ENCODE assay signal across 9 cellular contexts in genomic region chr5:158456756-158457155, GRCh38.
A peak's percentile ranks its signal among the peaks of the same experiment; 100 is the strongest.
DNase-seq lines count a peak whose midpoint lies in the region; ATAC-seq lines count a peak whose summit lies in the region.
"Had no signal": no experiment of that assay in that cellular context is flagged by ENCODE, and none has a peak within 500 bp of the region (broad histone marks: within the 10 kb centered on the region; RNA-seq: fewer than 3 reads in every experiment).

No MANE protein-coding gene starts in this region.

- H3K9me3 Mint-ChIP-seq in activated naive CD8-positive, alpha-beta T cell treated with anti-CD3 and anti-CD28 coated beads, Interleukin-2, amount 50 U/mL, for 24 hours: no peaks in the 10 kb centered on the region

- no peaks in the 10 kb centered on the region for H3K36me3 Mint-ChIP-seq in activated naive CD8-positive, alpha-beta T cell treated with anti-CD3 and anti-CD28 coated beads, Interleukin-2, amount 50 U/mL, for 24 hours (ENCODE audit: low read depth)

- in situ Hi-C loops in Caki2 (cut with HindIII; ENCODE audit: low pct_unique_long_range_greater_than_20kb, low sequenced_read_pairs) (no loop called here), KBM-7 (cut with MboI; ENCODE audit: low pct_unique_long_range_greater_than_20kb, low sequenced_read_pairs) (no loop called here)

- H3K27ac Mint-ChIP-seq in activated naive CD8-positive, alpha-beta T cell treated with anti-CD3 and anti-CD28 coated beads, Interleukin-2, amount 50 U/mL, for 24 hours: no peak overlapping the region

- ATAC-seq in activated naive CD8-positive, alpha-beta T cell treated with anti-CD3 and anti-CD28 coated beads, Interleukin-2, amount 50 U/mL, for 24 hours: peak; percentile 52

- no peak overlapping the region for H3K4me3 Mint-ChIP-seq in activated naive CD8-positive, alpha-beta T cell treated with anti-CD3 and anti-CD28 coated beads, Interleukin-2, amount 50 U/mL, for 24 hours

- peak; percentile 47 for DNase-seq in Caki2 (ENCODE audit: low read depth)
- peak; percentile 95 for DNase-seq in HCEC 1CT
- DNase-seq in activated naive CD8-positive, alpha-beta T cell treated with anti-CD3 and anti-CD28 coated beads, Interleukin-2, amount 50 U/mL, for 24 hours: no peak
- peak; percentile 41 for DNase-seq in left kidney (ENCODE audit: low read depth, low spot score)
- no peak for DNase-seq in RPMI8226
- DNase-seq in stimulated activated CD4-positive, alpha-beta T cell treated with anti-CD3 and anti-CD28 coated beads, Interleukin-12 subunit alpha, Interleukin-12 subunit beta, amount 100 ng/mL, for 4 hours: no peak
- no peak for DNase-seq in KBM-7
- no peak for DNase-seq in activated T-cell treated with anti-CD3 and anti-CD28 coated beads, Interleukin-2, amount 50 U/mL, for 1 hour
- DNase-seq: uterus had no signal

- H3K4me1 Mint-ChIP-seq in activated naive CD8-positive, alpha-beta T cell treated with anti-CD3 and anti-CD28 coated beads, Interleukin-2, amount 50 U/mL, for 24 hours: peaks cover 4% of the 10 kb centered on the region

- H3K27me3 Mint-ChIP-seq in activated naive CD8-positive, alpha-beta T cell treated with anti-CD3 and anti-CD28 coated beads, Interleukin-2, amount 50 U/mL, for 24 hours: no peaks in the 10 kb centered on the region

Comparison
In these comparisons a context has a peak if more than half of its experiments do, and no peak if none do; other contexts are left out.
1. DNase-seq: peak in Caki2 (single experiment), HCEC 1CT (single experiment) and left kidney (single experiment); none in activated naive CD8-positive, alpha-beta T cell treated with anti-CD3 and anti-CD28 coated beads, Interleukin-2, amount 50 U/mL, for 24 hours (single experiment), RPMI8226 (single experiment), stimulated activated CD4-positive, alpha-beta T cell treated with anti-CD3 and anti-CD28 coated beads, Interleukin-12 subunit alpha, Interleukin-12 subunit beta, amount 100 ng/mL, for 4 hours (single experiment), KBM-7 (single experiment) and activated T-cell treated with anti-CD3 and anti-CD28 coated beads, Interleukin-2, amount 50 U/mL, for 1 hour (single experiment).